ENCODE assay signal across 16 cellular contexts in genomic region chr3:124883766-124884473, GRCh38. TPM values are rescaled to one million over a fixed set of nuclear protein-coding genes. Genes with fewer than 3 reads are reported as not detected.
DNase-seq lines count a peak whose midpoint lies in the region; TF ChIP-seq lines count a peak whose summit lies in the region.
"Had no signal": no experiment of that assay in that cellular context is flagged by ENCODE, and none has a peak within 500 bp of the region (broad histone marks: within the 10 kb centered on the region; RNA-seq: fewer than 3 reads in every experiment).

No MANE protein-coding gene starts in this region.

- TF ChIP-seq CTCF in H9 (conservative IDR thresholded peaks at IDR 0.05), result no peak

- no peaks in the 10 kb centered on the region; a peak in 1 of 5 replicates for H3K9me3 Mint-ChIP-seq in H9
- no peaks in the 10 kb centered on the region for H3K9me3 Mint-ChIP-seq in T-helper 2 cell treated with Interferon-gamma antibody and Interleukin-4, amounts not matched to agents 5 μg/mL and 100 μg/mL, for 36 hours
- H3K9me3 Mint-ChIP-seq: CD8-positive, alpha-beta T cell had no signal

- no peak overlapping the region for H3K23ac ChIP-seq in H9 (ENCODE audit: insufficient read length, low read depth, low read length)

- H3K23me2 ChIP-seq in H9 (ENCODE audit: insufficient read length, low read depth, low read length, poor library complexity, severe bottlenecking), result peaks cover 14% of the 10 kb centered on the region

- no peak overlapping the region for H3K9ac ChIP-seq in H9 (ENCODE audit: extremely low read depth, insufficient read length, low read length)

- H2BK120ac ChIP-seq in H9 (ENCODE audit: low read depth, low read length, poor library complexity, severe bottlenecking), result no peak overlapping the region

- H2AK5ac ChIP-seq in H9 (ENCODE audit: insufficient read length, low read length), result no peak overlapping the region

- peaks cover 36% of the 10 kb centered on the region; the same call in 1 of the 2 replicates for H3K79me2 ChIP-seq in H9 (ENCODE audit: insufficient read depth, low read length)

- H2BK20ac ChIP-seq in H9 (ENCODE audit: low read depth, low read length, poor library complexity, severe bottlenecking), result no peak overlapping the region

- H2AFZ ChIP-seq in H9 (ENCODE audit: low read length), result no peak overlapping the region

- no peak overlapping the region for H2BK15ac ChIP-seq in H9 (ENCODE audit: low read depth, low read length)

- no peak overlapping the region for H4K91ac ChIP-seq in H9 (ENCODE audit: insufficient read length, low read depth, low read length)

- H3K4me1 ChIP-seq in H9 (ENCODE audit: insufficient read depth, low read length), result peaks cover 24% of the 10 kb centered on the region

- no peaks in the 10 kb centered on the region for H4K20me1 ChIP-seq in H9 (ENCODE audit: control insufficient read depth, insufficient read depth, insufficient read length)

- H3K27me3 Mint-ChIP-seq in H9 (ENCODE audit: low read depth), result no peaks in the 10 kb centered on the region; the same call in 1 of the 2 replicates
- H3K27me3 Mint-ChIP-seq in T-helper 2 cell treated with Interferon-gamma antibody and Interleukin-4, amounts not matched to agents 5 μg/mL and 100 μg/mL, for 36 hours (ENCODE audit: low read depth), result peaks cover 58% of the 10 kb centered on the region

- peak overlapping the region; percentile 5 for H3K4me2 ChIP-seq in H9 (ENCODE audit: insufficient read depth, insufficient read length, low read length)

- H3K14ac ChIP-seq in H9 (ENCODE audit: insufficient read depth, low read length), result no peak overlapping the region

- peaks cover 8 to 18% (median 10%) of the 10 kb centered on the region in 3 experiments; a peak in 6 of 7 replicates for H3K36me3 Mint-ChIP-seq in H9 (ENCODE audit: insufficient read depth in 1 of 3, low read depth in 3 of 3)
- H3K36me3 Mint-ChIP-seq in T-helper 2 cell treated with Interferon-gamma antibody and Interleukin-4, amounts not matched to agents 5 μg/mL and 100 μg/mL, for 36 hours (ENCODE audit: low read depth), result no peaks in the 10 kb centered on the region
- H3K36me3 Mint-ChIP-seq: CD8-positive, alpha-beta T cell had no signal

- H4K8ac ChIP-seq in H9 (replicated peaks; ENCODE audit: insufficient read length, low read depth, low read length), result no peak overlapping the region

- H3K27me3 ChIP-seq in H9 (ENCODE audit: insufficient read depth, low read length), result no peaks in the 10 kb centered on the region

- H3K4me3 Mint-ChIP-seq in H9, result peak overlapping the region; percentile 10 to 90; a peak in 4 of 5 replicates
- no peak overlapping the region for H3K4me3 Mint-ChIP-seq in T-helper 2 cell treated with Interferon-gamma antibody and Interleukin-4, amounts not matched to agents 5 μg/mL and 100 μg/mL, for 36 hours
- H3K4me3 Mint-ChIP-seq: CD8-positive, alpha-beta T cell had no signal

- no peak overlapping the region for H3K18ac ChIP-seq in H9 (ENCODE audit: insufficient read length, low read depth, low read length)

- peaks cover 63 to 66% of the 10 kb centered on the region in 2 experiments for H3K4me1 Mint-ChIP-seq in H9
- H3K4me1 Mint-ChIP-seq in T-helper 2 cell treated with Interferon-gamma antibody and Interleukin-4, amounts not matched to agents 5 μg/mL and 100 μg/mL, for 36 hours (ENCODE audit: low read depth), result peaks cover 5% of the 10 kb centered on the region

- H3K79me1 ChIP-seq in H9 (ENCODE audit: insufficient read depth, low read depth, low read length, poor library complexity, severe bottlenecking), result peaks cover 8% of the 10 kb centered on the region

- DNase-seq in H9 (no peak), amniotic epithelial cell (ENCODE audit: low read depth) (peak; percentile 74), glomerular visceral epithelial cell (ENCODE audit: extremely low spot score) (peak; percentile 38), stromal cell of bone marrow (ENCODE audit: low read depth) (peak; percentile 16), NCI-H446 (lab: John Stamatoyannopoulos, UW) (no peak), GM19238 (ENCODE audit: insufficient read length, low spot score) (no peak)
- no peak for DNase-seq in T-helper 2 cell treated with Interferon-gamma antibody and Interleukin-4, amounts not matched to agents 5 μg/mL and 100 μg/mL, for 36 hours (ENCODE audit: low spot score)
- DNase-seq: CD8-positive, alpha-beta T cell; effector CD4-positive, alpha-beta T cell; NCI-H1048; NCI-H510A treated with DMSO at 0.1 percent for 48 hours; posterior cingulate gyrus; SHP77; stimulated activated naive CD4-positive, alpha-beta T cell had no signal

- H4K5ac ChIP-seq in H9 (ENCODE audit: insufficient read length, low read depth, low read length), result no peak overlapping the region

- peak overlapping the region; percentile 86 to 97 (median 91) for H3K27ac Mint-ChIP-seq in H9
- no peak overlapping the region for H3K27ac Mint-ChIP-seq in T-helper 2 cell treated with Interferon-gamma antibody and Interleukin-4, amounts not matched to agents 5 μg/mL and 100 μg/mL, for 36 hours
- H3K27ac Mint-ChIP-seq: CD8-positive, alpha-beta T cell had no signal

- H3K27ac ChIP-seq in H9 (ENCODE audit: insufficient read length, low read depth, low read length), result no peak overlapping the region
- H3K27ac ChIP-seq: HL-60 had no signal

- no peak overlapping the region for H3K56ac ChIP-seq in H9 (ENCODE audit: insufficient read length, low read depth, low read length)

- no peaks in the 10 kb centered on the region for H3K9me3 ChIP-seq in H9 (ENCODE audit: control insufficient read depth, low read depth, low read length)

- H3T11ph ChIP-seq in H9 (ENCODE audit: low read length), result no peak overlapping the region

- no CpG with 5 or more reads among the region's 7 CpGs for WGBS in H9 (ENCODE audit: extremely low coverage, insufficient read length, low lambda C conversion rate)

- H3K4ac ChIP-seq in H9 (ENCODE audit: low read depth, low read length), result no peak overlapping the region

- H2BK12ac ChIP-seq in H9 (ENCODE audit: insufficient read length, low read depth, low read length), result no peak overlapping the region

- no peak overlapping the region for H2BK5ac ChIP-seq in H9 (ENCODE audit: insufficient read length, low read length)

RNA-seq across cellular contexts. Expression of gene ITGB5, which starts 3.2 kb away (rescaled TPM):
- total RNA-seq in H9 (2021), result 146 and 148 TPM in 2 replicates

RNA-seq across cellular contexts. Expression of gene MUC13, which starts 50.6 kb away (rescaled TPM):
- total RNA-seq in H9 (2021), result not detected in 2 replicates
- total RNA-seq: lung microvascular endothelial cell had no signal

Comparison
In these comparisons a context has a peak if more than half of its experiments do, and no peak if none do; other contexts are left out.
1. DNase-seq: peak in amniotic epithelial cell (single experiment), glomerular visceral epithelial cell (single experiment) and stromal cell of bone marrow (single experiment); none in H9 (single experiment), NCI-H446 (0 of 2), T-helper 2 cell treated with Interferon-gamma antibody and Interleukin-4, amounts not matched to agents 5 μg/mL and 100 μg/mL, for 36 hours (single experiment) and GM19238 (single experiment).